ENCODE assay signal across 23 cellular contexts in genomic region chr2:201984333-201984732, GRCh38. TPM values are rescaled to one million over a fixed set of nuclear protein-coding genes. Genes with fewer than 3 reads are reported as not detected.
DNase-seq lines count a peak whose midpoint lies in the region; ATAC-seq and TF ChIP-seq lines count a peak whose summit lies in the region.
"Had no signal": no experiment of that assay in that cellular context is flagged by ENCODE, and none has a peak within 500 bp of the region (broad histone marks: within the 10 kb centered on the region; RNA-seq: fewer than 3 reads in every experiment).

No MANE protein-coding gene starts in this region.

- H2AFZ ChIP-seq in parathyroid adenoma, result peak overlapping the region; percentile 85

- no peak overlapping the region for H3K9ac ChIP-seq in parathyroid adenoma

- H3K4me3 ChIP-seq in WERI-Rb-1 (ENCODE audit: low read depth, low read length) (no peak overlapping the region), parathyroid adenoma (ENCODE audit: low read depth, low read length) (no peak overlapping the region)
- H3K4me3 ChIP-seq: GM12878, K562, SJSA1 had no signal

- ATAC-seq in GM21825 (IDR thresholded peaks at IDR 0.05; ENCODE audit: unreplicated experiment), result no peak
- ATAC-seq: GM12878, K562 had no signal

- H3K27ac ChIP-seq in WERI-Rb-1, result peak overlapping the region; percentile 85; the same call in 1 of the 2 replicates
- peak overlapping the region; percentile 69 for H3K27ac ChIP-seq in cingulate gyrus (ENCODE audit: low read depth, low read length)
- H3K27ac ChIP-seq in parathyroid adenoma, result no peak overlapping the region
- H3K27ac ChIP-seq: SJSA1 had no signal

- H3K36me3 ChIP-seq in WERI-Rb-1 (no peaks in the 10 kb centered on the region), parathyroid adenoma (ENCODE audit: control insufficient read depth, insufficient read depth, low read length) (no peaks in the 10 kb centered on the region)
- H3K36me3 ChIP-seq: SJSA1 had no signal

- H3K4me2 ChIP-seq in parathyroid adenoma (ENCODE audit: low read length), result no peak overlapping the region

- H3K9me3 ChIP-seq in WERI-Rb-1 (ENCODE audit: severe bottlenecking) (no peaks in the 10 kb centered on the region), parathyroid adenoma (ENCODE audit: control insufficient read depth, low read length) (no peaks in the 10 kb centered on the region)
- H3K9me3 ChIP-seq: SJSA1 had no signal

- no peak for DNase-seq in WERI-Rb-1
- peak; percentile 79 for DNase-seq in myocyte (ENCODE audit: low read depth)
- no peak for DNase-seq in GM19240 (ENCODE audit: insufficient read length, low spot score)
- DNase-seq in NCI-H128 (lab: John Stamatoyannopoulos, UW; ENCODE audit: unreplicated experiment), result no peak
- no peak for DNase-seq in DMS79 treated with DMSO at 0.1 percent for 48 hours (lab: John Stamatoyannopoulos, UW)
- DNase-seq: CD4-positive, alpha-beta memory T cell; COR-L47; EL; GDM1; H7; Kasumi-1; NCI-H1105 treated with DMSO at 0.1 percent for 48 hours; NCI-H2029; NCI-H524 treated with DMSO at 0.1 percent for 48 hours; NCI-H774; Right ventricle myocardium superior; RPMI8226 had no signal

- no peak for TF ChIP-seq CTCF in WERI-Rb-1 (IDR thresholded peaks at IDR 0.05; ENCODE audit: low read depth, low read length)
- TF ChIP-seq CTCF in parathyroid adenoma (IDR thresholded peaks at IDR 0.05), result no peak

- H3K27me3 ChIP-seq in WERI-Rb-1 (ENCODE audit: insufficient read depth, low read depth, severe bottlenecking) (no peaks in the 10 kb centered on the region), parathyroid adenoma (ENCODE audit: control insufficient read depth, insufficient read depth, low read length) (no peaks in the 10 kb centered on the region)
- H3K27me3 ChIP-seq: SJSA1 had no signal

- H3K4me1 ChIP-seq in parathyroid adenoma, result peaks cover 8% of the 10 kb centered on the region

- H3K79me2 ChIP-seq in parathyroid adenoma, result no peaks in the 10 kb centered on the region

RNA-seq across cellular contexts. Expression of gene FZD7, which starts 49.3 kb away (rescaled TPM):
- 9.8 and 22.7 TPM in 2 replicates for total RNA-seq in myocyte
- 12.6 TPM for polyA plus RNA-seq in myocyte (2012)
- polyA plus RNA-seq: CD4-positive, alpha-beta memory T cell had no signal
